ENCODE assay signal across 8 cellular contexts in the genomic region with DNA sequence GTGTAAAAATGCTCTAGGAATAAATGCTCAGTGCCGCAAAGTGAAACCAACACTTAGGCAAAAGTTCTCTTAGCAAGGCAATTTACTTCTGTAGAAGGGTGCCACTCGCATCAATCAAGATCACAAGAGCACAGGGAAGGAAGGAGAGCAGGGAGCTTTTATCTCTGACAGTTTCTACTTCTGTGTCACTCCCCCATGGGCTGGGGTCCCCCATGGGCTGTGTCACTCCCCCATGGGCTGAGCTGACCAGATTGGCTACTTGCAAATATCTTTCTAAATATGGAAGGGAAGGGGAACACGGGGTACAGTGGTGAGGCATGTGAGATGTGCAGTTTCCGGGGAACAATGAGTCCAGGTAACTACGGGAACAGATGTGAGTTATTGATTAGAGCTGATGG. TPM values are rescaled to one million over a fixed set of nuclear protein-coding genes. Genes with fewer than 3 reads are reported as not detected.
A peak's percentile ranks its signal among the peaks of the same experiment; 100 is the strongest.
DNase-seq lines count a peak whose midpoint lies in the region; ATAC-seq and TF ChIP-seq lines count a peak whose summit lies in the region.

No MANE protein-coding gene starts in this region.

- peaks cover 0 to 2% (median 0%) of the 10 kb centered on the region in 3 experiments; a peak in 2 of 7 replicates for H3K36me3 Mint-ChIP-seq in H9 (ENCODE audit: insufficient read depth in 1 of 3, low read depth in 3 of 3)

- peaks cover 2% of the 10 kb centered on the region; the same call in 1 of the 2 replicates for H3K27me3 Mint-ChIP-seq in H9 (ENCODE audit: low read depth)

- peak overlapping the region; percentile 11 to 60; a peak in 3 of 4 replicates for H3K4me3 ChIP-seq in DND-41 (ENCODE audit: low read depth in 1 of 2, low read length in 2 of 2)
- peak overlapping the region; percentile 23 for H3K4me3 ChIP-seq in SJSA1
- peak overlapping the region; percentile 76 for H3K4me3 ChIP-seq in fibroblast of the aortic adventitia (ENCODE audit: low read depth, low read length)
- H3K4me3 ChIP-seq in skin epidermis = peak overlapping the region; percentile 20 to 47 (median 32)

- H3T11ph ChIP-seq in H9 (ENCODE audit: low read length) = no peak overlapping the region

- no peak overlapping the region for H3K14ac ChIP-seq in H9 (ENCODE audit: insufficient read depth, low read length)

- no peak overlapping the region for H3K18ac ChIP-seq in H9 (ENCODE audit: insufficient read length, low read depth, low read length)

- H4K20me1 ChIP-seq in DND-41 (ENCODE audit: insufficient read depth, low read length) (no peaks in the 10 kb centered on the region), H9 (ENCODE audit: control insufficient read depth, insufficient read depth, insufficient read length) (no peaks in the 10 kb centered on the region)

- H2AK5ac ChIP-seq in H9 (ENCODE audit: insufficient read length, low read length) = no peak overlapping the region

- H3K4me1 ChIP-seq in DND-41 (ENCODE audit: insufficient read depth, low read length) = peaks cover 14% of the 10 kb centered on the region
- no peaks in the 10 kb centered on the region for H3K4me1 ChIP-seq in H9 (ENCODE audit: insufficient read depth, low read length)
- H3K4me1 ChIP-seq in SJSA1 (replicated peaks) = no peaks in the 10 kb centered on the region

- H3K23me2 ChIP-seq in H9 (ENCODE audit: insufficient read length, low read depth, low read length, poor library complexity, severe bottlenecking) = no peaks in the 10 kb centered on the region

- peak; percentile 52 for ATAC-seq in DND-41 (ENCODE audit: insufficient read depth, low read depth)

- H3K79me2 ChIP-seq in DND-41 (ENCODE audit: insufficient read depth, low read length) (no peaks in the 10 kb centered on the region), H9 (ENCODE audit: insufficient read depth, low read length) (no peaks in the 10 kb centered on the region)

- H3K9me3 ChIP-seq in DND-41 (ENCODE audit: insufficient read depth, low read length, severe bottlenecking) (no peaks in the 10 kb centered on the region), H9 (ENCODE audit: control insufficient read depth, low read depth, low read length) (no peaks in the 10 kb centered on the region), SJSA1 (replicated peaks) (no peaks in the 10 kb centered on the region)

- H3K4me1 Mint-ChIP-seq in H9 = peaks cover 24 to 31% of the 10 kb centered on the region in 2 experiments

- no peak overlapping the region for H2BK20ac ChIP-seq in H9 (ENCODE audit: low read depth, low read length, poor library complexity, severe bottlenecking)

- H3K4me2 ChIP-seq in DND-41 (ENCODE audit: insufficient read depth, low read length) = peak overlapping the region; percentile 93
- H3K4me2 ChIP-seq in H9 (ENCODE audit: insufficient read depth, insufficient read length, low read length) = peak overlapping the region; percentile 65

- H4K8ac ChIP-seq in H9 (replicated peaks; ENCODE audit: insufficient read length, low read depth, low read length) = no peak overlapping the region

- H3K9ac ChIP-seq in DND-41 (ENCODE audit: low read depth, low read length) (peak overlapping the region; percentile 41; the same call in 1 of the 2 replicates), H9 (ENCODE audit: extremely low read depth, insufficient read length, low read length) (no peak overlapping the region)

- H3K4me3 Mint-ChIP-seq in H9 = peak overlapping the region; percentile 80

- H2BK12ac ChIP-seq in H9 (ENCODE audit: insufficient read length, low read depth, low read length) = no peak overlapping the region

- H3K23ac ChIP-seq in H9 (ENCODE audit: insufficient read length, low read depth, low read length) = no peak overlapping the region

- H3K4ac ChIP-seq in H9 (ENCODE audit: low read depth, low read length) = no peak overlapping the region

- H3K27ac Mint-ChIP-seq in H9 = peak overlapping the region in 2 of 3 experiments; percentile 71 to 89; a peak in 2 of 7 replicates

- no peak overlapping the region for H4K91ac ChIP-seq in H9 (ENCODE audit: insufficient read length, low read depth, low read length)

- H4K5ac ChIP-seq in H9 (ENCODE audit: insufficient read length, low read depth, low read length) = no peak overlapping the region

- DNase-seq in DND-41 (no peak), H9 (no peak), SJSA1 (ENCODE audit: low read depth in 1 of 2, low spot score in 2 of 2) (no peak), fibroblast of the aortic adventitia (ENCODE audit: low read depth) (no peak), DMS79 treated with DMSO at 0.1 percent for 48 hours (lab: John Stamatoyannopoulos, UW) (no peak), SIG-M5 (lab: John Stamatoyannopoulos, UW) (no peak)
- DNase-seq in activated CD4-positive, CD25-positive, alpha-beta regulatory T cell (lab: John Stamatoyannopoulos, UW) = no peak

- H3K56ac ChIP-seq in H9 (ENCODE audit: insufficient read length, low read depth, low read length) = no peak overlapping the region

- no peak overlapping the region for H2BK15ac ChIP-seq in H9 (ENCODE audit: low read depth, low read length)

- no peak overlapping the region for H2BK5ac ChIP-seq in H9 (ENCODE audit: insufficient read length, low read length)

- peak overlapping the region; percentile 86 for H2AFZ ChIP-seq in DND-41 (ENCODE audit: low read depth, low read length)
- H2AFZ ChIP-seq in H9 (ENCODE audit: low read length) = no peak overlapping the region

- H3K79me1 ChIP-seq in H9 (ENCODE audit: insufficient read depth, low read depth, low read length, poor library complexity, severe bottlenecking) = no peaks in the 10 kb centered on the region

- H3K27ac ChIP-seq in DND-41 (ENCODE audit: low read length) (no peak overlapping the region; the same call in 1 of the 2 replicates), H9 (ENCODE audit: insufficient read length, low read depth, low read length) (no peak overlapping the region), SJSA1 (no peak overlapping the region), skin epidermis (no peak overlapping the region)

- H3K27me3 ChIP-seq in DND-41 (ENCODE audit: insufficient read depth, low read length, poor library complexity) (peaks cover 27% of the 10 kb centered on the region), H9 (ENCODE audit: insufficient read depth, low read length) (no peaks in the 10 kb centered on the region), SJSA1 (replicated peaks) (no peaks in the 10 kb centered on the region)

- no peak overlapping the region for H2BK120ac ChIP-seq in H9 (ENCODE audit: low read depth, low read length, poor library complexity, severe bottlenecking)

- peaks cover 2 to 3% of the 10 kb centered on the region in 2 experiments; a peak in 4 of 5 replicates for H3K9me3 Mint-ChIP-seq in H9

- no peaks in the 10 kb centered on the region for H3K36me3 ChIP-seq in DND-41 (ENCODE audit: insufficient read depth, low read length)
- no peaks in the 10 kb centered on the region for H3K36me3 ChIP-seq in SJSA1

- TF ChIP-seq CTCF in DND-41 (IDR thresholded peaks at IDR 0.05; ENCODE audit: borderline replicate concordance, extremely low read depth, low read length, poor library complexity, severe bottlenecking) = no peak
- no peak for TF ChIP-seq CTCF in H9 (conservative IDR thresholded peaks at IDR 0.05)
- TF ChIP-seq CTCF in fibroblast of the aortic adventitia (IDR thresholded peaks at IDR 0.05; ENCODE audit: insufficient read depth, low read length) = no peak

- no CpG with 5 or more reads among the region's 5 CpGs for WGBS in H9 (ENCODE audit: extremely low coverage, insufficient read length, low lambda C conversion rate)

RNA-seq across cellular contexts. Expression of a gene that starts 0.4 kb away (rescaled TPM):
- total RNA-seq in H9 (2021) = not detected in 2 replicates
- total RNA-seq in SJSA1 (2014; rRNA removed; shearing (Covaris generic)) = not detected in 2 replicates
- not detected in 2 replicates for total RNA-seq in fibroblast of the aortic adventitia (ENCODE audit: low replicate concordance)

RNA-seq across cellular contexts. Expression of a gene that starts 18.1 kb away (rescaled TPM):
- total RNA-seq in H9 (2021) (not detected in 2 replicates), fibroblast of the aortic adventitia (ENCODE audit: low replicate concordance) (not detected in 2 replicates)
- not detected in 2 replicates for total RNA-seq in SJSA1 (2014; rRNA removed; shearing (Covaris generic))

RNA-seq across cellular contexts. Expression of a gene that starts 26.0 kb away (rescaled TPM):
- not detected in 2 replicates for total RNA-seq in H9 (2021)
- total RNA-seq in SJSA1 (2014; rRNA removed; shearing (Covaris generic)) = not detected in 2 replicates
- under 0.01 TPM in 1 of 2 replicates, not detected in the other for total RNA-seq in fibroblast of the aortic adventitia (ENCODE audit: low replicate concordance)

RNA-seq across cellular contexts. Expression of a gene that starts 32.6 kb away (rescaled TPM):
- total RNA-seq in H9 (2021) = not detected in 2 replicates
- not detected in 2 replicates for total RNA-seq in SJSA1 (2014; rRNA removed; shearing (Covaris generic))
- total RNA-seq in fibroblast of the aortic adventitia (ENCODE audit: low replicate concordance) = not detected in 2 replicates

RNA-seq across cellular contexts. Expression of a gene that starts 48.4 kb away (rescaled TPM):
- total RNA-seq in H9 (2021) (not detected in 2 replicates), fibroblast of the aortic adventitia (ENCODE audit: low replicate concordance) (not detected in 2 replicates)
- total RNA-seq in SJSA1 (2014; rRNA removed; shearing (Covaris generic)) = not detected in 2 replicates

Comparison
In these comparisons a context has a peak if more than half of its experiments do, and no peak if none do; other contexts are left out.
1. H3K4me3 ChIP-seq: peak in every context shown above with its lines; median percentile 76 in fibroblast of the aortic adventitia; 36 in DND-41; 32 in skin epidermis; 23 in SJSA1.